In the genomic region with DNA sequence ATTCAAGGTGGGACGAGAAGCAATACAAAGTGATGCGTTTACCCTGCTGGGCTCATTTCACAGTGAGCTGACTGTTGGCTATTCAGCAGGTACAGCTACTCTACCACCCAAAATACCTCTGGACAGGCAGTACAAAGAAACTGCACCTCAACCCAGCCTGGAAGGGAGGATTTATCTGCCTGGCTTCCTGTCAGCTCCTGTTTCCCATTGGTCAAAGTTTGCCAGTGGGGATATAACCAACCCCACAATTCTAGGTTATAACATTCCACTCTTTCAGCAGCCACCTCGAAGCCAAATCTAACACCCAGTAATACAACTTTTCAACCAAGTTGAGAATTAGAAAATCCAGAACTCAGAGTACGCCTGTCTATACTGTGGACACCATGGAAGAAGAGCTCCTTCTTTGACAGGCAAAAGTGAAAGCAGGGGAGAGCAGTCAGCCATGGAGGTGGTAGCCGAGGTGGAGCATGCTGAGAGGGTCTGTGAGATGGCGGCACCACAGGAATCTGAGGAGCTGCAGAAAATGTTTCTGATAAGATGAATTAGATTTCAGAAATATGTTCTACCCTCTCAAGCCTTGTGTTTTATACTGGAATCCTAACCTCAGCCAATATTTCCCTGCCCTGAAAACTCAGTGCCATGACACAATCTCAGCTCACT, we compare ENCODE assay signal across 12 cellular contexts. TPM values are rescaled to one million over a fixed set of nuclear protein-coding genes. Genes with fewer than 3 reads are reported as not detected.
A peak's percentile ranks its signal among the peaks of the same experiment; 100 is the strongest.
DNase-seq lines count a peak whose midpoint lies in the region; ATAC-seq and TF ChIP-seq lines count a peak whose summit lies in the region.
"Had no signal": no experiment of that assay in that cellular context is flagged by ENCODE, and none has a peak within 500 bp of the region (broad histone marks: within the 10 kb centered on the region; RNA-seq: fewer than 3 reads in every experiment).

No MANE protein-coding gene starts in this region.

- ATAC-seq in GM18505 (IDR thresholded peaks at IDR 0.05; ENCODE audit: unreplicated experiment) = peak; percentile 40
- peak; percentile 46 for ATAC-seq in GM21447 (IDR thresholded peaks at IDR 0.05; ENCODE audit: unreplicated experiment)
- peak; percentile 36 for ATAC-seq in HG03108 (IDR thresholded peaks at IDR 0.05; ENCODE audit: unreplicated experiment)
- ATAC-seq in WTC11 = peak; percentile 47

- H3K27ac Mint-ChIP-seq in WTC11 = no peak overlapping the region

- H3K4me3 ChIP-seq in brain microvascular endothelial cell (ENCODE audit: low read depth, low read length) = no peak overlapping the region

- H3K4me1 Mint-ChIP-seq in WTC11 = peaks cover 5% of the 10 kb centered on the region; the same call in 1 of the 2 replicates

- H3K9me3 Mint-ChIP-seq in WTC11 = peaks cover 5% of the 10 kb centered on the region; the same call in 1 of the 2 replicates

- no peaks in the 10 kb centered on the region for H3K27me3 ChIP-seq in brain microvascular endothelial cell (replicated peaks)
- H3K27me3 ChIP-seq: Peyer's patch had no signal

- no peak overlapping the region for H3K4me3 Mint-ChIP-seq in WTC11

- no peak for TF ChIP-seq POLR2A in GM18505 (IDR thresholded peaks at IDR 0.05; ENCODE audit: borderline replicate concordance, extremely low read depth, insufficient read depth, insufficient read length)

- no peaks in the 10 kb centered on the region for H3K36me3 Mint-ChIP-seq in WTC11

- CTCF ChIA-PET in WTC11 (lab: Charles Lee) = interaction anchor here (0.6 to 1.2 kb wide), 2 partner anchors 18 to 33 kb away, joined by 3 read pairs; no protein-coding TSS in a partner anchor

- no peaks in the 10 kb centered on the region for H3K27me3 Mint-ChIP-seq in WTC11 (ENCODE audit: low read depth)

- H3K36me3 ChIP-seq in brain microvascular endothelial cell (replicated peaks) = no peaks in the 10 kb centered on the region
- H3K36me3 ChIP-seq: Peyer's patch had no signal

- in situ Hi-C loops in brain microvascular endothelial cell (cut with HindIII; ENCODE audit: low pct_ligation_motif_present, low sequenced_read_pairs) = no loop called here

- POLR2A ChIA-PET in WTC11 (lab: Charles Lee) = no interaction called here

- H3K27ac ChIP-seq in brain microvascular endothelial cell = no peak overlapping the region
- H3K27ac ChIP-seq: C4-2B, Peyer's patch had no signal

- DNase-seq in WTC11 (ENCODE audit: low spot score) = no peak
- no peak for DNase-seq in brain microvascular endothelial cell
- DNase-seq in NCI-H446 (lab: John Stamatoyannopoulos, UW) = no peak
- DNase-seq in NCI-H1417 treated with DMSO at 0.1 percent for 48 hours (lab: John Stamatoyannopoulos, UW) = no peak
- DNase-seq in NCI-H1436 (lab: John Stamatoyannopoulos, UW) = no peak
- DNase-seq: kidney glomerular epithelial cell, MV-4-11, Peyer's patch had no signal

- no peak for TF ChIP-seq CTCF in WTC11 (IDR thresholded peaks at IDR 0.05)
- no peak for TF ChIP-seq CTCF in brain microvascular endothelial cell (IDR thresholded peaks at IDR 0.05; ENCODE audit: low read depth, low read length, missing control alignments)

TF ChIP-seq in WTC11, 78 proteins besides CTCF, POLR2A, EP300 and RAD21:
- TF ChIP-seq GABPB1 (CRISPR knock-in tag; IDR thresholded peaks at IDR 0.05) (no peak), FOXJ3 (CRISPR knock-in tag; IDR thresholded peaks at IDR 0.05; ENCODE audit: borderline replicate concordance) (no peak), IRF2 (CRISPR knock-in tag; IDR thresholded peaks at IDR 0.05; ENCODE audit: borderline replicate concordance, low read depth) (no peak), PRRX2 (CRISPR knock-in tag; IDR thresholded peaks at IDR 0.05) (no peak), ELF4 (CRISPR knock-in tag; IDR thresholded peaks at IDR 0.05; ENCODE audit: low read depth) (no peak), MYBL2 (CRISPR knock-in tag; IDR thresholded peaks at IDR 0.05) (no peak), FOXK1 (CRISPR knock-in tag; IDR thresholded peaks at IDR 0.05) (no peak), TEAD4 (CRISPR knock-in tag; IDR thresholded peaks at IDR 0.05) (no peak), SMAD4 (CRISPR knock-in tag; IDR thresholded peaks at IDR 0.05) (no peak), TP53 (CRISPR knock-in tag; IDR thresholded peaks at IDR 0.05) (no peak), NR1H2 (CRISPR knock-in tag; IDR thresholded peaks at IDR 0.05) (no peak)
- TF ChIP-seq, protein P1, sequence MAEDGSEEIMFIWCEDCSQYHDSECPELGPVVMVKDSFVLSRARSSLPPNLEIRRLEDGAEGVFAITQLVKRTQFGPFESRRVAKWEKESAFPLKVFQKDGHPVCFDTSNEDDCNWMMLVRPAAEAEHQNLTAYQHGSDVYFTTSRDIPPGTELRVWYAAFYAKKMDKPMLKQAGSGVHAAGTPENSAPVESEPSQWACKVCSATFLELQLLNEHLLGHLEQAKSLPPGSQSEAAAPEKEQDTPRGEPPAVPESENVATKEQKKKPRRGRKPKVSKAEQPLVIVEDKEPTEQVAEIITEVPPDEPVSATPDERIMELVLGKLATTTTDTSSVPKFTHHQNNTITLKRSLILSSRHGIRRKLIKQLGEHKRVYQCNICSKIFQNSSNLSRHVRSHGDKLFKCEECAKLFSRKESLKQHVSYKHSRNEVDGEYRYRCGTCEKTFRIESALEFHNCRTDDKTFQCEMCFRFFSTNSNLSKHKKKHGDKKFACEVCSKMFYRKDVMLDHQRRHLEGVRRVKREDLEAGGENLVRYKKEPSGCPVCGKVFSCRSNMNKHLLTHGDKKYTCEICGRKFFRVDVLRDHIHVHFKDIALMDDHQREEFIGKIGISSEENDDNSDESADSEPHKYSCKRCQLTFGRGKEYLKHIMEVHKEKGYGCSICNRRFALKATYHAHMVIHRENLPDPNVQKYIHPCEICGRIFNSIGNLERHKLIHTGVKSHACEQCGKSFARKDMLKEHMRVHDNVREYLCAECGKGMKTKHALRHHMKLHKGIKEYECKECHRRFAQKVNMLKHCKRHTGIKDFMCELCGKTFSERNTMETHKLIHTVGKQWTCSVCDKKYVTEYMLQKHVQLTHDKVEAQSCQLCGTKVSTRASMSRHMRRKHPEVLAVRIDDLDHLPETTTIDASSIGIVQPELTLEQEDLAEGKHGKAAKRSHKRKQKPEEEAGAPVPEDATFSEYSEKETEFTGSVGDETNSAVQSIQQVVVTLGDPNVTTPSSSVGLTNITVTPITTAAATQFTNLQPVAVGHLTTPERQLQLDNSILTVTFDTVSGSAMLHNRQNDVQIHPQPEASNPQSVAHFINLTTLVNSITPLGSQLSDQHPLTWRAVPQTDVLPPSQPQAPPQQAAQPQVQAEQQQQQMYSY (CRISPR knock-in tag; IDR thresholded peaks at IDR 0.05) = no peak
- TF ChIP-seq, protein P2, sequence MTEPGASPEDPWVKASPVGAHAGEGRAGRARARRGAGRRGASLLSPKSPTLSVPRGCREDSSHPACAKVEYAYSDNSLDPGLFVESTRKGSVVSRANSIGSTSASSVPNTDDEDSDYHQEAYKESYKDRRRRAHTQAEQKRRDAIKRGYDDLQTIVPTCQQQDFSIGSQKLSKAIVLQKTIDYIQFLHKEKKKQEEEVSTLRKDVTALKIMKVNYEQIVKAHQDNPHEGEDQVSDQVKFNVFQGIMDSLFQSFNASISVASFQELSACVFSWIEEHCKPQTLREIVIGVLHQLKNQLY (CRISPR knock-in tag; IDR thresholded peaks at IDR 0.05) = no peak
- TF ChIP-seq, protein P3, sequence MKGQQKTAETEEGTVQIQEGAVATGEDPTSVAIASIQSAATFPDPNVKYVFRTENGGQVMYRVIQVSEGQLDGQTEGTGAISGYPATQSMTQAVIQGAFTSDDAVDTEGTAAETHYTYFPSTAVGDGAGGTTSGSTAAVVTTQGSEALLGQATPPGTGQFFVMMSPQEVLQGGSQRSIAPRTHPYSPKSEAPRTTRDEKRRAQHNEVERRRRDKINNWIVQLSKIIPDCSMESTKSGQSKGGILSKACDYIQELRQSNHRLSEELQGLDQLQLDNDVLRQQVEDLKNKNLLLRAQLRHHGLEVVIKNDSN (CRISPR knock-in tag; IDR thresholded peaks at IDR 0.05) = no peak
- TF ChIP-seq, protein P4, sequence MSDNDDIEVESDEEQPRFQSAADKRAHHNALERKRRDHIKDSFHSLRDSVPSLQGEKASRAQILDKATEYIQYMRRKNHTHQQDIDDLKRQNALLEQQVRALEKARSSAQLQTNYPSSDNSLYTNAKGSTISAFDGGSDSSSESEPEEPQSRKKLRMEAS (CRISPR knock-in tag; IDR thresholded peaks at IDR 0.05) = no peak
- TF ChIP-seq, protein P5, sequence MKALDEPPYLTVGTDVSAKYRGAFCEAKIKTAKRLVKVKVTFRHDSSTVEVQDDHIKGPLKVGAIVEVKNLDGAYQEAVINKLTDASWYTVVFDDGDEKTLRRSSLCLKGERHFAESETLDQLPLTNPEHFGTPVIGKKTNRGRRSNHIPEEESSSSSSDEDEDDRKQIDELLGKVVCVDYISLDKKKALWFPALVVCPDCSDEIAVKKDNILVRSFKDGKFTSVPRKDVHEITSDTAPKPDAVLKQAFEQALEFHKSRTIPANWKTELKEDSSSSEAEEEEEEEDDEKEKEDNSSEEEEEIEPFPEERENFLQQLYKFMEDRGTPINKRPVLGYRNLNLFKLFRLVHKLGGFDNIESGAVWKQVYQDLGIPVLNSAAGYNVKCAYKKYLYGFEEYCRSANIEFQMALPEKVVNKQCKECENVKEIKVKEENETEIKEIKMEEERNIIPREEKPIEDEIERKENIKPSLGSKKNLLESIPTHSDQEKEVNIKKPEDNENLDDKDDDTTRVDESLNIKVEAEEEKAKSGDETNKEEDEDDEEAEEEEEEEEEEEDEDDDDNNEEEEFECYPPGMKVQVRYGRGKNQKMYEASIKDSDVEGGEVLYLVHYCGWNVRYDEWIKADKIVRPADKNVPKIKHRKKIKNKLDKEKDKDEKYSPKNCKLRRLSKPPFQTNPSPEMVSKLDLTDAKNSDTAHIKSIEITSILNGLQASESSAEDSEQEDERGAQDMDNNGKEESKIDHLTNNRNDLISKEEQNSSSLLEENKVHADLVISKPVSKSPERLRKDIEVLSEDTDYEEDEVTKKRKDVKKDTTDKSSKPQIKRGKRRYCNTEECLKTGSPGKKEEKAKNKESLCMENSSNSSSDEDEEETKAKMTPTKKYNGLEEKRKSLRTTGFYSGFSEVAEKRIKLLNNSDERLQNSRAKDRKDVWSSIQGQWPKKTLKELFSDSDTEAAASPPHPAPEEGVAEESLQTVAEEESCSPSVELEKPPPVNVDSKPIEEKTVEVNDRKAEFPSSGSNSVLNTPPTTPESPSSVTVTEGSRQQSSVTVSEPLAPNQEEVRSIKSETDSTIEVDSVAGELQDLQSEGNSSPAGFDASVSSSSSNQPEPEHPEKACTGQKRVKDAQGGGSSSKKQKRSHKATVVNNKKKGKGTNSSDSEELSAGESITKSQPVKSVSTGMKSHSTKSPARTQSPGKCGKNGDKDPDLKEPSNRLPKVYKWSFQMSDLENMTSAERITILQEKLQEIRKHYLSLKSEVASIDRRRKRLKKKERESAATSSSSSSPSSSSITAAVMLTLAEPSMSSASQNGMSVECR (CRISPR knock-in tag; IDR thresholded peaks at IDR 0.05; ENCODE audit: borderline replicate concordance) = no peak

RNA-seq across cellular contexts. Expression of a gene that starts 10.8 kb away (rescaled TPM):
- total RNA-seq in WTC11 (2021) = 3.4 to 3.9 TPM (median 3.5 TPM) in 3 replicates

RNA-seq across cellular contexts. Expression of a gene that starts 34.9 kb away (rescaled TPM):
- 39.5 to 47.2 TPM (median 40.4 TPM) in 3 replicates for total RNA-seq in WTC11 (2021)

RNA-seq across cellular contexts. Expression of a gene that starts 51.1 kb away (rescaled TPM):
- total RNA-seq in WTC11 (2021) = 148 to 173 TPM (median 149 TPM) in 3 replicates
